Comparison of ENCODE assay signal across 23 cellular contexts in genomic region chr21:36734367-36735200, GRCh38. TPM values are rescaled to one million over a fixed set of nuclear protein-coding genes. Genes with fewer than 3 reads are reported as not detected.
DNase-seq lines count a peak whose midpoint lies in the region; ATAC-seq, FAIRE-seq and TF ChIP-seq lines count a peak whose summit lies in the region.
"Had no signal": no experiment of that assay in that cellular context is flagged by ENCODE, and none has a peak within 500 bp of the region (broad histone marks: within the 10 kb centered on the region; RNA-seq: fewer than 3 reads in every experiment).

No MANE protein-coding gene starts in this region.

- CTCF ChIA-PET in H1 (lab: Charles Lee; ENCODE audit: partially characterized antibody) = interaction anchor here (0.6 to 2.3 kb wide), 8 partner anchors 10 to 177 kb away, joined by 3 to 7 read pairs (median 5); no protein-coding TSS in a partner anchor

- TF ChIP-seq EP300 in H1 (IDR thresholded peaks at IDR 0.05; ENCODE audit: borderline replicate concordance in 1 of 2, low read depth in 2 of 2, low read length in 2 of 2) = no peak
- TF ChIP-seq EP300 in stomach (IDR thresholded peaks at IDR 0.05) = no peak

- POLR2A ChIA-PET in H1 (lab: Charles Lee; ENCODE audit: partially characterized antibody) = no interaction called here

- H3K27ac ChIP-seq in Karpas-422 (ENCODE audit: low read length) (no peak overlapping the region), H1 (ENCODE audit: low read depth, low read length) (no peak overlapping the region), neuronal stem cell (replicated peaks; ENCODE audit: low read length) (no peak overlapping the region), stomach (no peak overlapping the region), substantia nigra (ENCODE audit: low read depth, low read length, poor library complexity, severe bottlenecking) (no peak overlapping the region), right atrium auricular region (no peak overlapping the region)
- H3K27ac ChIP-seq: GM23248 had no signal

- H3K23ac ChIP-seq in H1 (ENCODE audit: insufficient read length) (no peak overlapping the region), neuronal stem cell (ENCODE audit: low read depth, low read length, poor library complexity) (no peak overlapping the region)

- 92% methylated on average over 9 of the region's 9 CpGs; no CpG with 5 or more reads in 1 of the 2 experiments for WGBS in H1 (ENCODE audit: extremely low coverage in 1 of 2, insufficient coverage in 1 of 2, insufficient read length in 1 of 2, insufficient replicate concordance in 2 of 2, low coverage in 1 of 2, low lambda C conversion rate in 2 of 2, missing lambda C conversion rate in 1 of 2), 2 experiments
- no CpG with 5 or more reads among the region's 9 CpGs for WGBS in neuronal stem cell (ENCODE audit: extremely low coverage in 2 of 2, insufficient read length in 2 of 2, insufficient replicate concordance in 1 of 2), 2 donors
- WGBS in stomach, 5 donors = 91 to 96% (median 92%) methylated on average over 9 of the region's 9 CpGs

- H3K9me3 ChIP-seq in Karpas-422 (ENCODE audit: low read length) (no peaks in the 10 kb centered on the region), H1 (ENCODE audit: insufficient read depth in 2 of 2, low read depth in 1 of 2, low read length in 1 of 2) (no peaks in the 10 kb centered on the region), neuronal stem cell (replicated peaks in 1 of 2; ENCODE audit: control insufficient read depth in 2 of 2, insufficient read depth in 1 of 2, low read depth in 1 of 2, low read length in 2 of 2) (no peaks in the 10 kb centered on the region), stomach (no peaks in the 10 kb centered on the region), right atrium auricular region (no peaks in the 10 kb centered on the region)
- H3K9me3 ChIP-seq: BE2C had no signal

- no peak overlapping the region for H3K4me3 ChIP-seq in Karpas-422 (ENCODE audit: low read length)
- no peak overlapping the region for H3K4me3 ChIP-seq in H1 (ENCODE audit: extremely low read depth in 1 of 4, insufficient read depth in 2 of 4, low read depth in 3 of 4, low read length in 4 of 4)
- H3K4me3 ChIP-seq in neuronal stem cell (ENCODE audit: low read length in 2 of 2) = no peak overlapping the region
- no peak overlapping the region for H3K4me3 ChIP-seq in stomach
- H3K4me3 ChIP-seq in right atrium auricular region = no peak overlapping the region
- H3K4me3 ChIP-seq: GM12878, GM23248 had no signal

- H3K9ac ChIP-seq in Karpas-422 (ENCODE audit: low read length) (no peak overlapping the region), H1 (replicated peaks in 1 of 4; ENCODE audit: extremely low read depth in 1 of 4, low read depth in 3 of 4, low read length in 3 of 4) (no peak overlapping the region; a peak in 1 of 7 replicates), neuronal stem cell (ENCODE audit: low read depth, low read length, poor library complexity) (no peak overlapping the region)
- H3K9ac ChIP-seq: GM23248 had no signal

- H3K4me1 ChIP-seq in Karpas-422 (ENCODE audit: low read length) (no peaks in the 10 kb centered on the region), H1 (replicated peaks in 1 of 4; ENCODE audit: control insufficient read depth in 3 of 4, insufficient read depth in 4 of 4, low read length in 3 of 4) (peaks cover 0 to 3% (median under 1%) of the 10 kb centered on the region in 4 experiments; a peak in 2 of 7 replicates), neuronal stem cell (ENCODE audit: control insufficient read depth in 2 of 2, insufficient read depth in 1 of 2, low read depth in 1 of 2, low read length in 2 of 2) (peaks cover 3 to 5% of the 10 kb centered on the region in 2 donors), stomach (peaks cover 0 to 9% (median 4%) of the 10 kb centered on the region in 4 donors), right atrium auricular region (no peaks in the 10 kb centered on the region)
- H3K4me1 ChIP-seq: BE2C had no signal

- H3K79me1 ChIP-seq in H1 (ENCODE audit: low read depth, low read length) = no peaks in the 10 kb centered on the region
- no peaks in the 10 kb centered on the region for H3K79me1 ChIP-seq in neuronal stem cell (ENCODE audit: low read depth, low read length)

- DNase-seq in Karpas-422 (peak; percentile 11), H1 (ENCODE audit: low read depth in 1 of 2, low spot score in 2 of 2) (no peak), neuronal stem cell (ENCODE audit: low spot score) (no peak), stomach (peak; percentile 14), substantia nigra (lab: John Stamatoyannopoulos, UW) (no peak), right atrium auricular region (ENCODE audit: low spot score) (no peak)
- DNase-seq: ACHN; BE2C; C1 segment of cervical spinal cord; CD4-positive, CD25-positive, alpha-beta regulatory T cell; CD8-positive, alpha-beta memory T cell; COR-L47; DMS 273 treated with DMSO at 0.1 percent for 48 hours; DMS53; DND-41; EL; GM23248; HCEC 1CT; HFFc6 had no signal

- H3K27me3 ChIP-seq in Karpas-422 (ENCODE audit: low read length) (no peaks in the 10 kb centered on the region), H1 (replicated peaks in 1 of 4; ENCODE audit: control insufficient read depth in 3 of 4, extremely low read depth in 1 of 4, insufficient read depth in 3 of 4, low read length in 3 of 4) (no peaks in the 10 kb centered on the region), neuronal stem cell (ENCODE audit: control insufficient read depth in 3 of 3, insufficient read depth in 3 of 3, low read depth in 1 of 3, low read length in 3 of 3) (peaks cover 0 to 18% (median 0%) of the 10 kb centered on the region in 3 experiments), stomach (peaks cover 0 to 36% (median 0%) of the 10 kb centered on the region in 3 donors), right atrium auricular region (no peaks in the 10 kb centered on the region)

- H3K4ac ChIP-seq in H1 (replicated peaks; ENCODE audit: insufficient read length, low read depth, low read length) = no peak overlapping the region
- H3K4ac ChIP-seq in neuronal stem cell (ENCODE audit: low read length) = no peak overlapping the region

- H3K56ac ChIP-seq in H1 (replicated peaks; ENCODE audit: insufficient read length, low read depth, low read length) = no peak overlapping the region

- no peak overlapping the region for H2BK120ac ChIP-seq in H1 (replicated peaks; ENCODE audit: low read depth, low read length)
- no peak overlapping the region for H2BK120ac ChIP-seq in neuronal stem cell (ENCODE audit: low read depth, low read length)

- H3K9me2 ChIP-seq in Karpas-422 (replicated peaks; ENCODE audit: insufficient read depth, low read length) = no peaks in the 10 kb centered on the region

- H3K36me3 ChIP-seq in Karpas-422 (ENCODE audit: insufficient read depth, low read length) (no peaks in the 10 kb centered on the region), H1 (ENCODE audit: control insufficient read depth in 2 of 4, insufficient read depth in 4 of 4, low read length in 3 of 4) (no peaks in the 10 kb centered on the region), neuronal stem cell (replicated peaks in 1 of 2; ENCODE audit: control insufficient read depth in 2 of 2, insufficient read depth in 2 of 2, low read length in 2 of 2) (no peaks in the 10 kb centered on the region), stomach (peaks cover 0 to 56% (median 10%) of the 10 kb centered on the region in 4 donors), right atrium auricular region (no peaks in the 10 kb centered on the region)
- H3K36me3 ChIP-seq: BE2C had no signal

- ATAC-seq in HG02623 (IDR thresholded peaks at IDR 0.05; ENCODE audit: unreplicated experiment) = no peak
- ATAC-seq: GM12878 had no signal

- H2BK20ac ChIP-seq in H1 (ENCODE audit: low read length) = no peak overlapping the region

- no peak overlapping the region for H4K5ac ChIP-seq in H1 (ENCODE audit: insufficient read length, low read depth, low read length)

- no peak overlapping the region for H4K91ac ChIP-seq in H1 (replicated peaks; ENCODE audit: insufficient read length, low read length)
- no peak overlapping the region for H4K91ac ChIP-seq in neuronal stem cell (ENCODE audit: low read depth, low read length, poor library complexity)

- H3K4me2 ChIP-seq in Karpas-422 (ENCODE audit: low read depth, low read length, poor library complexity, severe bottlenecking) (no peak overlapping the region), H1 (ENCODE audit: insufficient read depth in 1 of 2, low read depth in 2 of 2, low read length in 2 of 2) (no peak overlapping the region), neuronal stem cell (ENCODE audit: insufficient read depth, low read length, poor library complexity, severe bottlenecking) (no peak overlapping the region)

- no peak for TF ChIP-seq POLR2A in H1 (IDR thresholded peaks at IDR 0.05; ENCODE audit: control extremely low read depth in 1 of 2, low read depth in 2 of 2, low read length in 2 of 2)
- TF ChIP-seq POLR2A in stomach (IDR thresholded peaks at IDR 0.05) = no peak

- H2BK5ac ChIP-seq in H1 (ENCODE audit: low read depth, low read length) (0 out of 2 replicates have a peak overlapping the region, but pooled peaks have one; percentile 16), neuronal stem cell (ENCODE audit: low read length) (peak overlapping the region; percentile 61)

- intact Hi-C loops in stomach (cut with DNase I; ENCODE audit: low total_unique reads) = no loop called here

- no peak for FAIRE-seq in H1 (lab: Jason Lieb, UNC)
- FAIRE-seq: A204.1, GM12878, H54 had no signal

- H2AK5ac ChIP-seq in H1 (ENCODE audit: low read depth, low read length) (no peak overlapping the region), neuronal stem cell (ENCODE audit: low read depth, low read length) (peak overlapping the region; percentile 35)

- H3K14ac ChIP-seq in H1 (ENCODE audit: insufficient read length) = no peak overlapping the region
- no peak overlapping the region for H3K14ac ChIP-seq in neuronal stem cell (ENCODE audit: low read length)

- no peaks in the 10 kb centered on the region for H3K79me2 ChIP-seq in Karpas-422 (ENCODE audit: low read length)
- no peaks in the 10 kb centered on the region for H3K79me2 ChIP-seq in H1 (ENCODE audit: control insufficient read depth in 1 of 2, insufficient read depth in 2 of 2, low read length in 2 of 2)

- H4K20me1 ChIP-seq in Karpas-422 (ENCODE audit: insufficient read depth, low read depth, low read length) (no peaks in the 10 kb centered on the region), H1 (replicated peaks in 1 of 2; ENCODE audit: control insufficient read depth in 1 of 2, insufficient read depth in 2 of 2, low read length in 2 of 2) (no peaks in the 10 kb centered on the region)

- H3K23me2 ChIP-seq in H1 (ENCODE audit: low read depth, low read length) = no peaks in the 10 kb centered on the region

- no peak for TF ChIP-seq RAD21 in H1 (IDR thresholded peaks at IDR 0.05 in 1 of 2, conservative IDR thresholded peaks at IDR 0.05 in 1 of 2; ENCODE audit: low read depth in 2 of 2, low read length in 2 of 2)

- no peak overlapping the region for H4K8ac ChIP-seq in H1 (ENCODE audit: extremely low read depth, insufficient read depth, low read length)
- no peak overlapping the region for H4K8ac ChIP-seq in neuronal stem cell (ENCODE audit: low read depth, low read length)

- H2BK15ac ChIP-seq in H1 (ENCODE audit: low read length) (no peak overlapping the region), neuronal stem cell (ENCODE audit: low read length) (no peak overlapping the region)

- TF ChIP-seq CTCF in H1 (IDR thresholded peaks at IDR 0.05; ENCODE audit: control extremely low read depth in 1 of 3, insufficient read depth in 1 of 3, low read depth in 1 of 3, low read length in 3 of 3) (no peak), stomach (IDR thresholded peaks at IDR 0.05) (no peak), right atrium auricular region (IDR thresholded peaks at IDR 0.05) (no peak)

- H2AFZ ChIP-seq in Karpas-422 (ENCODE audit: low read length) (no peak overlapping the region), H1 (ENCODE audit: low read length) (no peak overlapping the region), neuronal stem cell (ENCODE audit: low read length) (no peak overlapping the region)
- H2AFZ ChIP-seq: GM23248 had no signal

- H3K18ac ChIP-seq in H1 (ENCODE audit: extremely low read depth, low read length) (no peak overlapping the region), neuronal stem cell (ENCODE audit: low read length) (peak overlapping the region; percentile 4)

- no peak overlapping the region for H2BK12ac ChIP-seq in H1 (ENCODE audit: low read depth, low read length)
- H2BK12ac ChIP-seq in neuronal stem cell (ENCODE audit: low read length) = no peak overlapping the region

RNA-seq across cellular contexts. Expression of gene SIM2, which starts 35.7 kb away (rescaled TPM):
- not detected in 2 replicates for total RNA-seq in Karpas-422 (2014; rRNA removed; shearing (Covaris generic); ENCODE audit: low replicate concordance)
- total RNA-seq in H1 (2021; fragmentation: NEBNext Ultra II Directional; extraction: Animal tissue kit (Norgen Biotek cat#: 25700)) = 0.26 and 0.34 TPM in 2 replicates
- polyA plus RNA-seq in H1 (2011; rRNA removed) = 0.05 and 0.16 TPM in 2 replicates
- polyA plus RNA-seq in H1 (2011; cell fraction: cytosol; rRNA removed) = 0.08 TPM
- polyA plus RNA-seq in H1 (2011; cell fraction: nucleus; rRNA removed) = 0.24 TPM
- polyA plus RNA-seq in H1 (2012, experiment 1 of 2) = 0.08 to 0.37 TPM (median 0.19 TPM) in 4 replicates
- 0.05 TPM for polyA plus RNA-seq in H1 (2012, experiment 2 of 2)
- 0.14 TPM for polyA plus RNA-seq in H1 (2013, experiment 1 of 2)
- polyA plus RNA-seq in H1 (2013, experiment 2 of 2) = 0.11 TPM
- 0.05 and 0.13 TPM in 2 replicates for polyA minus RNA-seq in H1 (2011; rRNA and poly(A)+ RNA removed)
- polyA minus RNA-seq in H1 (2011; cell fraction: cytosol; rRNA and poly(A)+ RNA removed) = not detected
- polyA minus RNA-seq in H1 (2011; cell fraction: nucleus; rRNA and poly(A)+ RNA removed) = 0.70 TPM
- polyA plus RNA-seq in neuronal stem cell (2013, experiment 1 of 2) = 0.06 TPM
- polyA plus RNA-seq in neuronal stem cell (2013, experiment 2 of 2) = 0.08 TPM
- total RNA-seq in stomach = 10 to 100 TPM in 4 of 5 donors, not detected in 1; 11.2 to 28.3 (median 20.4) TPM
- polyA plus RNA-seq in stomach = 10 to 100 TPM in 1 of 3 donors, 1 to 10 TPM in 2; 3.3 to 14.0 (median 6.9) TPM
- not detected for total RNA-seq in right atrium auricular region
- total RNA-seq: CD4-positive, CD25-positive, alpha-beta regulatory T cell; CD8-positive, alpha-beta memory T cell; GM23248; HFFc6 had no signal

Comparison
In these comparisons a context has a peak if more than half of its experiments do, and no peak if none do; other contexts are left out.
1. DNase-seq: peak in Karpas-422 (single experiment) and stomach (single experiment); none in H1 (0 of 2), neuronal stem cell (single experiment), substantia nigra (0 of 49) and right atrium auricular region (single experiment).